ENCODE assay signal across 8 cellular contexts in genomic region chr7:75534727-75535307, GRCh38. TPM values are rescaled to one million over a fixed set of nuclear protein-coding genes. Genes with fewer than 3 reads are reported as not detected.
DNase-seq lines count a peak whose midpoint lies in the region; ATAC-seq and TF ChIP-seq lines count a peak whose summit lies in the region.

No MANE protein-coding gene starts in this region.

- H3K27ac Mint-ChIP-seq in T-helper 17 cell (no peak overlapping the region), H9 (no peak overlapping the region; a peak in 1 of 7 replicates)

- H4K5ac ChIP-seq in IMR-90 (ENCODE audit: low read depth, low read length) = no peak overlapping the region
- H4K5ac ChIP-seq in H9 (ENCODE audit: insufficient read length, low read depth, low read length) = no peak overlapping the region

- peak overlapping the region; percentile 9; the same call in 1 of the 2 replicates for H2BK120ac ChIP-seq in IMR-90 (ENCODE audit: low read depth, low read length)
- no peak overlapping the region for H2BK120ac ChIP-seq in H9 (ENCODE audit: low read depth, low read length, poor library complexity, severe bottlenecking)

- H3K9me3 Mint-ChIP-seq in H9 = no peaks in the 10 kb centered on the region

- no peak overlapping the region for H4K8ac ChIP-seq in IMR-90 (ENCODE audit: low read depth in 2 of 2, low read length in 2 of 2)
- H4K8ac ChIP-seq in H9 (replicated peaks; ENCODE audit: insufficient read length, low read depth, low read length) = no peak overlapping the region

- H2AK5ac ChIP-seq in IMR-90 (ENCODE audit: low read depth, low read length) (no peak overlapping the region), H9 (ENCODE audit: insufficient read length, low read length) (no peak overlapping the region)

- H2BK5ac ChIP-seq in IMR-90 (ENCODE audit: low read depth, low read length, poor library complexity, severe bottlenecking) = peak overlapping the region; percentile 66
- H2BK5ac ChIP-seq in H9 (ENCODE audit: insufficient read length, low read length) = no peak overlapping the region

- H3K36me3 ChIP-seq in IMR-90 (ENCODE audit: control insufficient read depth, insufficient read depth, low read length) = peaks cover 24% of the 10 kb centered on the region

- H3K79me1 ChIP-seq in IMR-90 (ENCODE audit: low read depth in 1 of 2, low read length in 2 of 2) (peaks cover 2 to 8% of the 10 kb centered on the region in 2 experiments; a peak in 2 of 4 replicates), H9 (ENCODE audit: insufficient read depth, low read depth, low read length, poor library complexity, severe bottlenecking) (no peaks in the 10 kb centered on the region)

- H3K4me1 Mint-ChIP-seq in T-helper 17 cell = peaks cover 3% of the 10 kb centered on the region
- H3K4me1 Mint-ChIP-seq in H9 = peaks cover 4 to 7% of the 10 kb centered on the region in 2 experiments

- H2AFZ ChIP-seq in IMR-90 (replicated peaks; ENCODE audit: low read length, poor library complexity) (no peak overlapping the region), H9 (ENCODE audit: low read length) (no peak overlapping the region)

- no TSS peak for BruUV-seq in IMR-90 (replicated peaks; lab: Mats Ljungman, UMichigan)

- peaks cover 6% of the 10 kb centered on the region; the same call in 1 of the 2 replicates for H3K27me3 ChIP-seq in IMR-90 (ENCODE audit: control insufficient read depth, insufficient read depth, low read length)
- H3K27me3 ChIP-seq in H9 (ENCODE audit: insufficient read depth, low read length) = no peaks in the 10 kb centered on the region

- CTCF ChIA-PET in IMR-90 (lab: Yijun Ruan, JAX) = interaction anchor here (0.8 kb wide), 1 partner anchor 74 kb away, joined by 3 read pairs; no protein-coding TSS in a partner anchor

- 0 out of 3 replicates have a peak overlapping the region, but pooled peaks have one; percentile 6 for H2BK15ac ChIP-seq in IMR-90 (ENCODE audit: low read depth, low read length)
- no peak overlapping the region for H2BK15ac ChIP-seq in H9 (ENCODE audit: low read depth, low read length)

- no peaks in the 10 kb centered on the region for H3K79me2 ChIP-seq in H9 (ENCODE audit: insufficient read depth, low read length)

- H3K23ac ChIP-seq in IMR-90 (ENCODE audit: low read depth, low read length) (peak overlapping the region; percentile 14; the same call in 1 of the 2 replicates), H9 (ENCODE audit: insufficient read length, low read depth, low read length) (no peak overlapping the region)

- 0% methylated on average over 1 of the region's 8 CpGs; no CpG with 5 or more reads in 1 of the 2 experiments for WGBS in IMR-90 (ENCODE audit: extremely low coverage in 2 of 2, insufficient read length in 1 of 2), 2 experiments
- no CpG with 5 or more reads among the region's 8 CpGs for WGBS in H9 (ENCODE audit: extremely low coverage, insufficient read length, low lambda C conversion rate)

- H3K9me3 ChIP-seq in IMR-90 (ENCODE audit: control insufficient read depth, insufficient read depth, low read length) (no peaks in the 10 kb centered on the region), T-helper 17 cell (ENCODE audit: control insufficient read depth, low read length, poor library complexity, severe bottlenecking) (no peaks in the 10 kb centered on the region), H9 (ENCODE audit: control insufficient read depth, low read depth, low read length) (no peaks in the 10 kb centered on the region)

- H3K4me1 ChIP-seq in IMR-90 (ENCODE audit: control insufficient read depth, insufficient read depth, low read length) (peaks cover 7% of the 10 kb centered on the region), H9 (ENCODE audit: insufficient read depth, low read length) (peaks cover 3% of the 10 kb centered on the region; the same call in 1 of the 2 replicates)

- H3K27me3 Mint-ChIP-seq in T-helper 17 cell (no peaks in the 10 kb centered on the region), H9 (ENCODE audit: low read depth) (no peaks in the 10 kb centered on the region)

- H4K20me1 ChIP-seq in IMR-90 (ENCODE audit: insufficient read depth, low read length) = peaks cover 13% of the 10 kb centered on the region
- no peaks in the 10 kb centered on the region for H4K20me1 ChIP-seq in H9 (ENCODE audit: control insufficient read depth, insufficient read depth, insufficient read length)

- no peak for TF ChIP-seq CTCF in IMR-90 (conservative IDR thresholded peaks at IDR 0.05; ENCODE audit: low read depth, low read length)
- TF ChIP-seq CTCF in cardiac fibroblast (IDR thresholded peaks at IDR 0.05; ENCODE audit: low read depth, low read length) = no peak
- no peak for TF ChIP-seq CTCF in H9 (conservative IDR thresholded peaks at IDR 0.05)

- H3K14ac ChIP-seq in IMR-90 (replicated peaks; ENCODE audit: low read depth, low read length) = no peak overlapping the region
- H3K14ac ChIP-seq in H9 (ENCODE audit: insufficient read depth, low read length) = no peak overlapping the region

- H3K4me3 Mint-ChIP-seq in T-helper 17 cell = no peak overlapping the region
- no peak overlapping the region for H3K4me3 Mint-ChIP-seq in H9

- H2BK12ac ChIP-seq in H9 (ENCODE audit: insufficient read length, low read depth, low read length) = no peak overlapping the region

- dilution Hi-C loops in IMR-90 (cut with HindIII; ENCODE audit: low sequenced_read_pairs, unreplicated experiment) = no loop called here

- ATAC-seq in GM18870 (IDR thresholded peaks at IDR 0.05; ENCODE audit: unreplicated experiment) = peak; percentile 76
- ATAC-seq in IMR-90 (ENCODE audit: low read depth) = peak; percentile 87
- ATAC-seq in T-helper 17 cell = no peak

- H2AK9ac ChIP-seq in IMR-90 (replicated peaks; ENCODE audit: low read depth, low read length, poor library complexity) = no peak overlapping the region

- POLR2A ChIA-PET in IMR-90 (lab: Charles Lee; ENCODE audit: unreplicated experiment) = interaction anchor here (0.6 kb wide), 1 partner anchor 540 kb away, joined by 3 read pairs; no protein-coding TSS in a partner anchor

- H3K18ac ChIP-seq in IMR-90 (ENCODE audit: low read depth, low read length) (peak overlapping the region; percentile 6; the same call in 1 of the 2 replicates), H9 (ENCODE audit: insufficient read length, low read depth, low read length) (no peak overlapping the region)

- peak overlapping the region; percentile 30; the same call in 1 of the 2 replicates for H3K4ac ChIP-seq in IMR-90 (ENCODE audit: low read depth, low read length)
- no peak overlapping the region for H3K4ac ChIP-seq in H9 (ENCODE audit: low read depth, low read length)

- in situ Hi-C loops in IMR-90 (cut with MboI; ENCODE audit: low sequenced_read_pairs) = loop anchor here (10.0 to 25.0 kb wide), 2 partner anchors 220 to 502 kb away; partner anchors contain the start of genes MDH2 and STYXL1

- H4K91ac ChIP-seq in IMR-90 (ENCODE audit: insufficient read depth, low read depth, low read length) (no peak overlapping the region), H9 (ENCODE audit: insufficient read length, low read depth, low read length) (no peak overlapping the region)

- peak overlapping the region; percentile 74; the same call in 1 of the 2 replicates for H3K4me2 ChIP-seq in IMR-90 (ENCODE audit: low read depth, low read length)
- no peak overlapping the region for H3K4me2 ChIP-seq in H9 (ENCODE audit: insufficient read depth, insufficient read length, low read length)

- DNase-seq in AG08395 (ENCODE audit: low spot score) = peak; percentile 71
- peak; percentile 85 for DNase-seq in IMR-90
- peak; percentile 35 to 63 for DNase-seq in cardiac fibroblast (ENCODE audit: low read depth in 2 of 2)
- DNase-seq in T-helper 17 cell = no peak
- DNase-seq in DMS79 (lab: John Stamatoyannopoulos, UW) = no peak
- no peak for DNase-seq in central memory CD4-positive, alpha-beta T cell
- DNase-seq in H9 = no peak

- intact Hi-C loops in IMR-90 (cut with micrococcal nuclease) = no loop called here

- H3K4me3 ChIP-seq in IMR-90 (ENCODE audit: insufficient read depth, low read depth, low read length) (no peak overlapping the region), cardiac fibroblast (replicated peaks in 1 of 2; ENCODE audit: low read depth in 2 of 2, low read length in 2 of 2) (no peak overlapping the region)

- H3K9ac ChIP-seq in IMR-90 (ENCODE audit: low read depth, low read length) = no peak overlapping the region
- H3K9ac ChIP-seq in H9 (ENCODE audit: extremely low read depth, insufficient read length, low read length) = no peak overlapping the region

- H3T11ph ChIP-seq in H9 (ENCODE audit: low read length) = no peak overlapping the region

- H3K27ac ChIP-seq in IMR-90 (ENCODE audit: insufficient read depth, low read length) (no peak overlapping the region; the same call in 1 of the 2 replicates), H9 (ENCODE audit: insufficient read length, low read depth, low read length) (no peak overlapping the region)

- H3K56ac ChIP-seq in IMR-90 (ENCODE audit: extremely low read depth, insufficient read depth, low read length) (no peak overlapping the region), H9 (ENCODE audit: insufficient read length, low read depth, low read length) (no peak overlapping the region)

- H3K9me1 ChIP-seq in IMR-90 (ENCODE audit: insufficient read depth, low read length) = peaks cover 11% of the 10 kb centered on the region; the same call in 1 of the 2 replicates

- H3K36me3 Mint-ChIP-seq in T-helper 17 cell (ENCODE audit: low read depth) = peaks cover 3% of the 10 kb centered on the region
- peaks cover 27 to 59% (median 44%) of the 10 kb centered on the region in 3 experiments; a peak in 6 of 7 replicates for H3K36me3 Mint-ChIP-seq in H9 (ENCODE audit: insufficient read depth in 1 of 3, low read depth in 3 of 3)

- no peak overlapping the region for H2BK20ac ChIP-seq in IMR-90 (ENCODE audit: low read depth, low read length)
- no peak overlapping the region for H2BK20ac ChIP-seq in H9 (ENCODE audit: low read depth, low read length, poor library complexity, severe bottlenecking)

- TF ChIP-seq RAD21 in IMR-90 (IDR thresholded peaks at IDR 0.05; ENCODE audit: low read length) = no peak

- TF ChIP-seq POLR2A in IMR-90 (IDR thresholded peaks at IDR 0.05; ENCODE audit: low read depth, low read length) = no peak

- H3K23me2 ChIP-seq in H9 (ENCODE audit: insufficient read length, low read depth, low read length, poor library complexity, severe bottlenecking) = no peaks in the 10 kb centered on the region

RNA-seq across cellular contexts. Expression of gene SPDYE5, which starts 42.7 kb away (rescaled TPM):
- total RNA-seq in IMR-90 (2012; rRNA removed) = not detected in 2 replicates
- polyA plus RNA-seq in IMR-90 (2012; rRNA removed) = not detected in 2 replicates
- not detected in 2 replicates for polyA plus RNA-seq in IMR-90 (2012; cell fraction: cytosol; rRNA removed)
- 0.03 TPM in 1 of 2 replicates, not detected in the other for polyA plus RNA-seq in IMR-90 (2012; cell fraction: nucleus; rRNA removed; ENCODE audit: low replicate concordance)
- not detected for total RNA-seq in T-helper 17 cell
- total RNA-seq in H9 (2021) = not detected in 2 replicates

RNA-seq across cellular contexts. Expression of gene POM121C, which starts 48.7 kb away (rescaled TPM):
- total RNA-seq in IMR-90 (2012; rRNA removed) (6.1 and 7.8 TPM in 2 replicates), T-helper 17 cell (10 to 100 TPM; 73.6 to 84.4 TPM), H9 (2021) (70.5 and 72.7 TPM in 2 replicates)
- 18.3 and 20.4 TPM in 2 replicates for polyA plus RNA-seq in IMR-90 (2012; rRNA removed)
- polyA plus RNA-seq in IMR-90 (2012; cell fraction: cytosol; rRNA removed) = 11.2 and 16.7 TPM in 2 replicates
- 32.8 and 47.9 TPM in 2 replicates for polyA plus RNA-seq in IMR-90 (2012; cell fraction: nucleus; rRNA removed; ENCODE audit: low replicate concordance)

Comparison
In these comparisons a context has a peak if more than half of its experiments do, and no peak if none do; other contexts are left out.
1. DNase-seq: peak in AG08395 (single experiment), IMR-90 (single experiment) and cardiac fibroblast (2 of 2); none in T-helper 17 cell (0 of 3), DMS79 (single experiment), central memory CD4-positive, alpha-beta T cell (single experiment) and H9 (single experiment).